17 cellular contexts compared by ENCODE assay signal in genomic region chr1:109826446-109826845, GRCh38.
DNase-seq lines count a peak whose midpoint lies in the region; ATAC-seq, FAIRE-seq and TF ChIP-seq lines count a peak whose summit lies in the region.
"Had no signal": no experiment of that assay in that cellular context is flagged by ENCODE, and none has a peak within 500 bp of the region (broad histone marks: within the 10 kb centered on the region; RNA-seq: fewer than 3 reads in every experiment).

No MANE protein-coding gene starts in this region.

- H3K4me1 Mint-ChIP-seq in endothelial cell (ENCODE audit: unreplicated experiment), result peaks cover 7% of the 10 kb centered on the region
- H3K4me1 Mint-ChIP-seq in stimulated activated naive B cell treated with anti-CD40 and anti-IgM and Interleukin-4, amounts not matched to agents 10 μg/mL and 1 μg/mL and 100 μg/mL, for 72 hours, result peaks cover 42 to 51% of the 10 kb centered on the region in 2 donors
- H3K4me1 Mint-ChIP-seq in activated CD4-positive, alpha-beta memory T cell treated with anti-CD3 and anti-CD28 coated beads, Interleukin-2, amount 10 ng/mL, durations not matched to agents 7 days and 5 days, result peaks cover 44% of the 10 kb centered on the region
- H3K4me1 Mint-ChIP-seq in CD8-positive, alpha-beta T cell (ENCODE audit: low read depth), result peaks cover 6% of the 10 kb centered on the region

- no peaks in the 10 kb centered on the region for H3K36me3 ChIP-seq in CD8-positive, alpha-beta T cell (ENCODE audit: insufficient read depth, low read length)
- H3K36me3 ChIP-seq: BE2C, MG63 had no signal

- in situ Hi-C loops in GM13976 (cut with MboI; ENCODE audit: low sequenced_read_pairs, unreplicated experiment), result no loop called here

- H3K36me3 Mint-ChIP-seq in endothelial cell (ENCODE audit: low read depth, unreplicated experiment), result peaks cover 3% of the 10 kb centered on the region
- H3K36me3 Mint-ChIP-seq in stimulated activated naive B cell treated with anti-CD40 and anti-IgM and Interleukin-4, amounts not matched to agents 10 μg/mL and 1 μg/mL and 100 μg/mL, for 72 hours, result no peaks in the 10 kb centered on the region
- H3K36me3 Mint-ChIP-seq in activated CD4-positive, alpha-beta memory T cell treated with anti-CD3 and anti-CD28 coated beads, Interleukin-2, amount 10 ng/mL, durations not matched to agents 7 days and 5 days (ENCODE audit: low read depth), result no peaks in the 10 kb centered on the region
- no peaks in the 10 kb centered on the region for H3K36me3 Mint-ChIP-seq in CD8-positive, alpha-beta T cell

- DNase-seq in A549 (ENCODE audit: low read depth in 1 of 2, low spot score in 1 of 2) (no peak), GM13976 (ENCODE audit: low spot score) (peak; percentile 9), endothelial cell (ENCODE audit: low spot score) (no peak), activated T-cell treated with anti-CD3 and anti-CD28 coated beads for 4 hours (no peak)
- DNase-seq in stimulated activated naive B cell treated with anti-CD40 and anti-IgM and Interleukin-4, amounts not matched to agents 10 μg/mL and 1 μg/mL and 100 μg/mL, for 72 hours, result no peak
- DNase-seq in activated CD4-positive, alpha-beta memory T cell treated with anti-CD3 and anti-CD28 coated beads, Interleukin-2, amount 10 ng/mL, durations not matched to agents 7 days and 5 days, result no peak
- no peak for DNase-seq in CD8-positive, alpha-beta T cell
- DNase-seq: BE2C; DMS 273 treated with DMSO at 0.1 percent for 48 hours; GOT3; KBM-7; MG63; NCI-H1092 treated with DMSO at 0.1 percent for 48 hours; NCI-H1694; NCI-H2107; NCI-H226; NK-92 treated with Interleukin-12 subunit alpha and Interleukin-12 subunit beta, amount 100 ng/mL, for 24 hours had no signal

- TF ChIP-seq EP300 in A549 (IDR thresholded peaks at IDR 0.05), result no peak

- no peak for FAIRE-seq in A549 (lab: Jason Lieb, UNC)

- H3K27ac ChIP-seq in A549, result peak overlapping the region; percentile 41 to 98; a peak in 5 of 6 replicates
- H3K27ac ChIP-seq in CD8-positive, alpha-beta T cell (ENCODE audit: low read depth, low read length), result no peak overlapping the region

- ATAC-seq in A549, result no peak
- ATAC-seq in stimulated activated naive B cell treated with anti-CD40 and anti-IgM and Interleukin-4, amounts not matched to agents 10 μg/mL and 1 μg/mL and 100 μg/mL, for 72 hours (replicated peaks), result peak in 1 of 2 donors; percentile 26
- ATAC-seq in CD8-positive, alpha-beta T cell, result no peak

- H3K9me3 Mint-ChIP-seq in endothelial cell (ENCODE audit: unreplicated experiment), result no peaks in the 10 kb centered on the region
- H3K9me3 Mint-ChIP-seq in stimulated activated naive B cell treated with anti-CD40 and anti-IgM and Interleukin-4, amounts not matched to agents 10 μg/mL and 1 μg/mL and 100 μg/mL, for 72 hours, result no peaks in the 10 kb centered on the region
- no peaks in the 10 kb centered on the region for H3K9me3 Mint-ChIP-seq in activated CD4-positive, alpha-beta memory T cell treated with anti-CD3 and anti-CD28 coated beads, Interleukin-2, amount 10 ng/mL, durations not matched to agents 7 days and 5 days
- no peaks in the 10 kb centered on the region for H3K9me3 Mint-ChIP-seq in CD8-positive, alpha-beta T cell

- no peak for TF ChIP-seq RAD21 in A549 (conservative IDR thresholded peaks at IDR 0.05 in 1 of 2, IDR thresholded peaks at IDR 0.05 in 1 of 2)

- peaks cover 8% of the 10 kb centered on the region for H3K27me3 Mint-ChIP-seq in endothelial cell (ENCODE audit: unreplicated experiment)
- peaks cover 0 to 12% of the 10 kb centered on the region in 2 donors for H3K27me3 Mint-ChIP-seq in stimulated activated naive B cell treated with anti-CD40 and anti-IgM and Interleukin-4, amounts not matched to agents 10 μg/mL and 1 μg/mL and 100 μg/mL, for 72 hours
- H3K27me3 Mint-ChIP-seq in activated CD4-positive, alpha-beta memory T cell treated with anti-CD3 and anti-CD28 coated beads, Interleukin-2, amount 10 ng/mL, durations not matched to agents 7 days and 5 days, result no peaks in the 10 kb centered on the region
- H3K27me3 Mint-ChIP-seq in CD8-positive, alpha-beta T cell (ENCODE audit: low read depth), result no peaks in the 10 kb centered on the region

- intact Hi-C loops in CD8-positive, alpha-beta T cell (cut with DNase I, micrococcal nuclease), result no loop called here

- CTCF ChIA-PET in A549 (lab: Yijun Ruan, JAX), result interaction anchor here (1.2 to 3.0 kb wide), 4 partner anchors 12 to 159 kb away, joined by 3 to 9 read pairs (median 4); partner anchors contain the start of gene AHCYL1
- CTCF ChIA-PET in activated CD4-positive, alpha-beta memory T cell treated with anti-CD3 and anti-CD28 coated beads, Interleukin-2, amount 10 ng/mL, durations not matched to agents 7 days and 5 days (lab: Charles Lee), result interaction anchor here (1.4 kb wide), 1 partner anchor 36 kb away, joined by 3 read pairs; no protein-coding TSS in a partner anchor
- CTCF ChIA-PET in CD8-positive, alpha-beta T cell (lab: Charles Lee), result interaction anchor here (1.6 to 1.8 kb wide), 2 partner anchors 36 to 158 kb away, joined by 3 to 9 read pairs; partner anchors contain the start of gene AHCYL1

- peak overlapping the region; percentile 24 for H3K27ac Mint-ChIP-seq in endothelial cell (ENCODE audit: unreplicated experiment)
- H3K27ac Mint-ChIP-seq in stimulated activated naive B cell treated with anti-CD40 and anti-IgM and Interleukin-4, amounts not matched to agents 10 μg/mL and 1 μg/mL and 100 μg/mL, for 72 hours, result peak overlapping the region; percentile 57
- H3K27ac Mint-ChIP-seq in activated CD4-positive, alpha-beta memory T cell treated with anti-CD3 and anti-CD28 coated beads, Interleukin-2, amount 10 ng/mL, durations not matched to agents 7 days and 5 days, result no peak overlapping the region
- no peak overlapping the region for H3K27ac Mint-ChIP-seq in CD8-positive, alpha-beta T cell

- H3K27me3 ChIP-seq in CD8-positive, alpha-beta T cell (ENCODE audit: insufficient read depth, low read length), result no peaks in the 10 kb centered on the region
- H3K27me3 ChIP-seq: BE2C, MG63 had no signal

- H3K4me3 Mint-ChIP-seq in endothelial cell (ENCODE audit: unreplicated experiment), result no peak overlapping the region
- H3K4me3 Mint-ChIP-seq in stimulated activated naive B cell treated with anti-CD40 and anti-IgM and Interleukin-4, amounts not matched to agents 10 μg/mL and 1 μg/mL and 100 μg/mL, for 72 hours, result peak overlapping the region in 1 of 2 donors; percentile 39
- no peak overlapping the region for H3K4me3 Mint-ChIP-seq in activated CD4-positive, alpha-beta memory T cell treated with anti-CD3 and anti-CD28 coated beads, Interleukin-2, amount 10 ng/mL, durations not matched to agents 7 days and 5 days
- H3K4me3 Mint-ChIP-seq in CD8-positive, alpha-beta T cell, result no peak overlapping the region

- TF ChIP-seq POLR2A in A549 (IDR thresholded peaks at IDR 0.05; ENCODE audit: low read length), result no peak

- H3K4me2 ChIP-seq in A549, result no peak overlapping the region

- POLR2A ChIA-PET in A549 (lab: Yijun Ruan, JAX), result interaction anchor here (0.6 kb wide), 1 partner anchor 14 kb away, joined by 3 read pairs; no protein-coding TSS in a partner anchor
- POLR2A ChIA-PET in activated CD4-positive, alpha-beta memory T cell treated with anti-CD3 and anti-CD28 coated beads, Interleukin-2, amount 10 ng/mL, durations not matched to agents 7 days and 5 days (lab: Charles Lee), result no interaction called here
- POLR2A ChIA-PET in CD8-positive, alpha-beta T cell (lab: Charles Lee), result interaction anchor here (1.0 kb wide), 1 partner anchor 9 kb away, joined by 4 read pairs; no protein-coding TSS in a partner anchor

- H3K4me3 ChIP-seq in A549, result no peak overlapping the region
- H3K4me3 ChIP-seq in CD8-positive, alpha-beta T cell (ENCODE audit: low read depth, low read length), result no peak overlapping the region
- H3K4me3 ChIP-seq: MG63 had no signal

- TF ChIP-seq CTCF in A549 (IDR thresholded peaks at IDR 0.05), result no peak
- TF ChIP-seq CTCF in GM13976 (IDR thresholded peaks at IDR 0.05; ENCODE audit: borderline replicate concordance, control extremely low read depth, extremely low read depth, insufficient read depth, missing control alignments), result no peak
- TF ChIP-seq CTCF in endothelial cell (IDR thresholded peaks at IDR 0.05; ENCODE audit: unreplicated experiment), result no peak
- TF ChIP-seq CTCF in CD8-positive, alpha-beta T cell (IDR thresholded peaks at IDR 0.05), result no peak

- peaks cover 72% of the 10 kb centered on the region for H3K4me1 ChIP-seq in A549
- no peaks in the 10 kb centered on the region for H3K4me1 ChIP-seq in CD8-positive, alpha-beta T cell (ENCODE audit: insufficient read depth, low read length)
- H3K4me1 ChIP-seq: BE2C had no signal

- no peaks in the 10 kb centered on the region for H3K9me3 ChIP-seq in A549
- H3K9me3 ChIP-seq in CD8-positive, alpha-beta T cell (ENCODE audit: low read length), result no peaks in the 10 kb centered on the region
- H3K9me3 ChIP-seq: BE2C, MG63 had no signal

TF ChIP-seq in A549, 52 proteins besides CTCF, POLR2A, EP300 and RAD21:
- TF ChIP-seq SREBF2 (IDR thresholded peaks at IDR 0.05) (no peak), EHMT2 (IDR thresholded peaks at IDR 0.05; ENCODE audit: low read depth) (no peak), HOXB5 (CRISPR knock-in tag; IDR thresholded peaks at IDR 0.05) (no peak), TP53 (CRISPR knock-in tag; IDR thresholded peaks at IDR 0.05) (no peak), RARB (CRISPR knock-in tag; IDR thresholded peaks at IDR 0.05) (no peak)

Comparison
In these comparisons a context has a peak if more than half of its experiments do, and no peak if none do; other contexts are left out.
1. H3K27ac Mint-ChIP-seq: peak in endothelial cell (single experiment) and stimulated activated naive B cell treated with anti-CD40 and anti-IgM and Interleukin-4, amounts not matched to agents 10 μg/mL and 1 μg/mL and 100 μg/mL, for 72 hours (single experiment); none in activated CD4-positive, alpha-beta memory T cell treated with anti-CD3 and anti-CD28 coated beads, Interleukin-2, amount 10 ng/mL, durations not matched to agents 7 days and 5 days (single experiment) and CD8-positive, alpha-beta T cell (single experiment).